23 cellular contexts compared by ENCODE assay signal in genomic region chr6:88455317-88455716, GRCh38.
DNase-seq lines count a peak whose midpoint lies in the region; TF ChIP-seq lines count a peak whose summit lies in the region.
"Had no signal": no experiment of that assay in that cellular context is flagged by ENCODE, and none has a peak within 500 bp of the region (broad histone marks: within the 10 kb centered on the region; RNA-seq: fewer than 3 reads in every experiment).

No MANE protein-coding gene starts in this region.

- H3K36me3 ChIP-seq in ACC112 (ENCODE audit: insufficient read depth, low read length) (no peaks in the 10 kb centered on the region), stomach (no peaks in the 10 kb centered on the region)
- H3K36me3 ChIP-seq: MG63 had no signal

- H3K4me3 ChIP-seq in ACC112 (ENCODE audit: low read depth, low read length) (no peak overlapping the region), stomach (no peak overlapping the region)
- H3K4me3 ChIP-seq: MG63 had no signal

- H3K27ac ChIP-seq in ACC112 (ENCODE audit: low read depth, low read length) = 0 out of 2 replicates have a peak overlapping the region, but pooled peaks have one; percentile 22
- H3K27ac ChIP-seq in stomach = no peak overlapping the region
- H3K27ac ChIP-seq: HL-60 had no signal

- no peak for TF ChIP-seq POLR2A in stomach (IDR thresholded peaks at IDR 0.05)

- H3K9me3 ChIP-seq in stomach = no peaks in the 10 kb centered on the region
- H3K9me3 ChIP-seq: MG63 had no signal

- WGBS in stomach, 5 donors = 41 to 60% (median 55%) methylated on average over 3 of the region's 3 CpGs

- H2AFZ ChIP-seq in ACC112 (ENCODE audit: low read length, unreplicated experiment) = no peak overlapping the region

- no peak for TF ChIP-seq CTCF in stomach (IDR thresholded peaks at IDR 0.05)

- DNase-seq in Ammon's horn (ENCODE audit: low spot score) (peak; percentile 39), NCI-H69 (lab: John Stamatoyannopoulos, UW) (peak; percentile 10), midbrain (lab: John Stamatoyannopoulos, UW) (peak; percentile 43), stomach (no peak), HT-29 (ENCODE audit: low spot score) (no peak), SIG-M5 treated with dmso at 0.1 percent for 504 hours (lab: John Stamatoyannopoulos, UW; ENCODE audit: unreplicated experiment) (no peak)
- DNase-seq: CD4-positive, CD25-positive, alpha-beta regulatory T cell; COR-L47; DMS 273 treated with DMSO at 0.1 percent for 48 hours; DND-41; H9; IMR-90; Karpas-422; MG63; NCI-H1048; NCI-H1694; NCI-H2081 treated with DMSO at 0.1 percent for 48 hours; NCI-H2227 treated with DMSO at 0.1 percent for 48 hours; NCI-H526; SHP77 treated with DMSO at 0.1 percent for 48 hours; T-cell had no signal

- H3K27me3 ChIP-seq in ACC112 (ENCODE audit: insufficient read depth, low read length) (no peaks in the 10 kb centered on the region), stomach (no peaks in the 10 kb centered on the region)
- H3K27me3 ChIP-seq: MG63 had no signal

- intact Hi-C loops in stomach (cut with DNase I; ENCODE audit: low total_unique reads) = no loop called here

- H3K79me2 ChIP-seq in ACC112 (ENCODE audit: control insufficient read depth, insufficient read depth, low read length, unreplicated experiment) = no peaks in the 10 kb centered on the region

- H3K4me1 ChIP-seq in ACC112 (ENCODE audit: control insufficient read depth, insufficient read depth, low read length, unreplicated experiment) = peaks cover 13% of the 10 kb centered on the region
- no peaks in the 10 kb centered on the region for H3K4me1 ChIP-seq in stomach

- no peak for TF ChIP-seq EP300 in stomach (IDR thresholded peaks at IDR 0.05)

Comparison
In these comparisons a context has a peak if more than half of its experiments do, and no peak if none do; other contexts are left out.
1. DNase-seq: peak in Ammon's horn (single experiment), NCI-H69 (single experiment) and midbrain (single experiment); none in stomach (single experiment), HT-29 (single experiment) and SIG-M5 treated with dmso at 0.1 percent for 504 hours (single experiment).